ENCODE assay signal across 8 cellular contexts in the genomic region with DNA sequence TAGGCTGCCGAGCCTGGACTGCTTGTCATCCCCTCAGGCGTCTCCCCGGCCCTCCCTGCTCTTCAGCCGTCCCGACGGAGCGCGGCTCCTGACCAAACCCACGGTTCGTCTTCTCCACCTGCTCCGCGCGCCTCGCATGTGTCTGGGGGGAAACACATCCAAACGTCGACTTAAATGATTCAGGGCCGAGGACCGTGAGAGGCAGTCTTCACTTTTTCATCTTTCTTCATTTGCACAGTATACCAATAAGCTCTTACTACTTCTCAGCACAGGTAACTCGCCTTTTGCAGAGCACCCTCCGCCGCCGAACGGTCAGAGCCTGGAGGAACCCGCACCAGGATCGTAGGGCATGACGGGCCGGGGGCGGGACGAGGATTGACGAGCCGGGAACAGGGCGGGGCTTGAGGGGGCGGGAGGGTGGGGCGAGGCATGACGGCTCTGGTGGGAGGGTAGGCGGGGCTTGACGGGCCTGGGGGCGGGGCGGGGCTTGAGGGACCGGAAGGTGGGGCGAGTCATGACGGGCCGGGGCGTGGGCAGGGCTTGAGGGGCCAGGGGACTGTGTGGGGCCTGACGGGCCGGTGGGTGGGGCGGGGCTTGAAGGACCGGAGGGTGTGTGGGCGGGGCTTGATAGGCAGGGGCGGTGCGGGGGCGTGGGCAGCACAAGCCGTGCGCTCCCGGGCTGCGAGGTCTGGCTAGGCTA. TPM values are rescaled to one million over a fixed set of nuclear protein-coding genes. Genes with fewer than 3 reads are reported as not detected.
DNase-seq lines count a peak whose midpoint lies in the region; ATAC-seq and TF ChIP-seq lines count a peak whose summit lies in the region.

A gene with protein sequence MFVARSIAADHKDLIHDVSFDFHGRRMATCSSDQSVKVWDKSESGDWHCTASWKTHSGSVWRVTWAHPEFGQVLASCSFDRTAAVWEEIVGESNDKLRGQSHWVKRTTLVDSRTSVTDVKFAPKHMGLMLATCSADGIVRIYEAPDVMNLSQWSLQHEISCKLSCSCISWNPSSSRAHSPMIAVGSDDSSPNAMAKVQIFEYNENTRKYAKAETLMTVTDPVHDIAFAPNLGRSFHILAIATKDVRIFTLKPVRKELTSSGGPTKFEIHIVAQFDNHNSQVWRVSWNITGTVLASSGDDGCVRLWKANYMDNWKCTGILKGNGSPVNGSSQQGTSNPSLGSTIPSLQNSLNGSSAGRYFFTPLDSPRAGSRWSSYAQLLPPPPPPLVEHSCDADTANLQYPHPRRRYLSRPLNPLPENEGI (plus strand): TSS at position 657 of the 700 bp plus-strand sequence. CDS start 111 bp downstream, outside the sequence.

- intact Hi-C loops in CD14-positive monocyte (cut with micrococcal nuclease): loop anchor here (2.0 to 10.0 kb wide), 6 partner anchors 43 to 780 kb away; a partner anchor contains a TSS
- intact Hi-C loops in activated CD4-positive, alpha-beta memory T cell treated with anti-CD3 and anti-CD28 coated beads for 36 hours (cut with micrococcal nuclease): loop anchor here (1.0 kb wide), 7 partner anchors 44 to 570 kb away; a partner anchor contains a TSS
- intact Hi-C loops in right lobe of liver (cut with DNase I): no loop called here

- TF ChIP-seq CTCF in CD14-positive monocyte (IDR thresholded peaks at IDR 0.05): no peak
- TF ChIP-seq CTCF in right lobe of liver (IDR thresholded peaks at IDR 0.05): no peak

- peak; percentile 76 for ATAC-seq in GM19452 (IDR thresholded peaks at IDR 0.05; ENCODE audit: unreplicated experiment)
- ATAC-seq in right lobe of liver: peak; percentile 89 to 98 (median 93)

- H3K36me3 Mint-ChIP-seq in CD14-positive monocyte: peaks cover 4 to 8% of the 10 kb centered on the region in 2 donors
- H3K36me3 Mint-ChIP-seq in activated CD4-positive, alpha-beta memory T cell treated with anti-CD3 and anti-CD28 coated beads for 36 hours: peaks cover 20% of the 10 kb centered on the region

- H3K4me3 Mint-ChIP-seq in CD14-positive monocyte: peak within 1 kb of the TSS; percentile 89 to 99
- H3K4me3 Mint-ChIP-seq in activated CD4-positive, alpha-beta memory T cell treated with anti-CD3 and anti-CD28 coated beads for 36 hours: peak within 1 kb of the TSS; percentile 95

- H3K36me3 ChIP-seq in right lobe of liver: no peaks in the 10 kb centered on the region

- POLR2A ChIA-PET in activated CD4-positive, alpha-beta memory T cell treated with anti-CD3 and anti-CD28 coated beads for 36 hours (lab: Charles Lee): interaction anchor here (1.0 to 2.3 kb wide), 9 partner anchors 15 to 615 kb away, joined by 3 to 17 read pairs (median 5); a partner anchor contains a TSS

- peaks cover 0 to 5% (median 0%) of the 10 kb centered on the region in 3 donors for H3K27me3 Mint-ChIP-seq in CD14-positive monocyte (ENCODE audit: low read depth in 3 of 3)
- H3K27me3 Mint-ChIP-seq in activated CD4-positive, alpha-beta memory T cell treated with anti-CD3 and anti-CD28 coated beads for 36 hours: no peaks in the 10 kb centered on the region

- CTCF ChIA-PET in activated CD4-positive, alpha-beta memory T cell treated with anti-CD3 and anti-CD28 coated beads for 36 hours (lab: Charles Lee): no interaction called here

- DNase-seq in CD14-positive monocyte (ENCODE audit: low spot score) (peak; percentile 100), HK-2 (ENCODE audit: unreplicated experiment) (peak; percentile 98), NCI-H82 treated with DMSO at 0.1 percent for 48 hours (lab: John Stamatoyannopoulos, UW; ENCODE audit: unreplicated experiment) (peak; percentile 89), dermis microvascular lymphatic vessel endothelial cell (ENCODE audit: low read depth in 2 of 2) (peak; percentile 93 to 99), right lobe of liver (peak; percentile 100)
- DNase-seq in activated CD4-positive, alpha-beta memory T cell treated with anti-CD3 and anti-CD28 coated beads for 36 hours: peak; percentile 100
- peak; percentile 99 for DNase-seq in stimulated activated CD4-positive, alpha-beta T cell treated with anti-CD3 and anti-CD28 coated beads, Interleukin-4, amount 100 ng/mL, for 24 hours

- H3K4me1 ChIP-seq in right lobe of liver: peaks cover 0 to 24% (median 4%) of the 10 kb centered on the region in 4 donors

- under 1% methylated on average over 31 of the region's 56 CpGs for WGBS in right lobe of liver (ENCODE audit: insufficient coverage, low coverage, low lambda C conversion rate, missing lambda C conversion rate)

- TF ChIP-seq POLR2A in right lobe of liver (IDR thresholded peaks at IDR 0.05): peak; percentile 72

- H3K4me1 Mint-ChIP-seq in CD14-positive monocyte: peaks cover 22% of the 10 kb centered on the region
- H3K4me1 Mint-ChIP-seq in activated CD4-positive, alpha-beta memory T cell treated with anti-CD3 and anti-CD28 coated beads for 36 hours (ENCODE audit: low read depth): peaks cover 45% of the 10 kb centered on the region

- no peaks in the 10 kb centered on the region for H3K9me3 ChIP-seq in right lobe of liver

- peak within 1 kb of the TSS; percentile 95 to 99 (median 99) for H3K27ac Mint-ChIP-seq in CD14-positive monocyte
- H3K27ac Mint-ChIP-seq in activated CD4-positive, alpha-beta memory T cell treated with anti-CD3 and anti-CD28 coated beads for 36 hours: peak within 1 kb of the TSS; percentile 97

- H3K4me3 ChIP-seq in right lobe of liver: peak within 1 kb of the TSS; percentile 64 to 78 (median 65)

- peaks cover 0 to 4% (median 0%) of the 10 kb centered on the region in 7 donors for H3K9me3 Mint-ChIP-seq in CD14-positive monocyte
- peaks cover 4% of the 10 kb centered on the region for H3K9me3 Mint-ChIP-seq in activated CD4-positive, alpha-beta memory T cell treated with anti-CD3 and anti-CD28 coated beads for 36 hours

- H3K27ac ChIP-seq in right lobe of liver: peak within 1 kb of the TSS; percentile 90 to 98 (median 94)

- no peaks in the 10 kb centered on the region for H3K27me3 ChIP-seq in right lobe of liver

RNA-seq across cellular contexts. Expression of the gene that starts here (rescaled TPM):
- polyA plus RNA-seq in CD14-positive monocyte: 10 to 100 TPM; 25.9 to 26.9 TPM
- 10 to 100 TPM; 90.3 to 92.5 TPM for total RNA-seq in activated CD4-positive, alpha-beta memory T cell treated with anti-CD3 and anti-CD28 coated beads for 36 hours
- total RNA-seq in dermis microvascular lymphatic vessel endothelial cell (44.5 and 50.7 TPM in 2 replicates), right lobe of liver (10 to 100 TPM; 14.6 to 30.3 (median 20.9) TPM)

Comparison
In these comparisons a context has a peak if more than half of its experiments do, and no peak if none do; other contexts are left out.
1. Peak in every context shown above with its lines: DNase-seq, ATAC-seq, H3K4me3 ChIP-seq and H3K27ac ChIP-seq.
2. intact Hi-C loops: an anchor here in CD14-positive monocyte (2.0 to 10.0 kb wide) and activated CD4-positive, alpha-beta memory T cell treated with anti-CD3 and anti-CD28 coated beads for 36 hours (1.0 kb wide); none called in right lobe of liver.